ENCODE assay signal across 11 cellular contexts in the genomic region with DNA sequence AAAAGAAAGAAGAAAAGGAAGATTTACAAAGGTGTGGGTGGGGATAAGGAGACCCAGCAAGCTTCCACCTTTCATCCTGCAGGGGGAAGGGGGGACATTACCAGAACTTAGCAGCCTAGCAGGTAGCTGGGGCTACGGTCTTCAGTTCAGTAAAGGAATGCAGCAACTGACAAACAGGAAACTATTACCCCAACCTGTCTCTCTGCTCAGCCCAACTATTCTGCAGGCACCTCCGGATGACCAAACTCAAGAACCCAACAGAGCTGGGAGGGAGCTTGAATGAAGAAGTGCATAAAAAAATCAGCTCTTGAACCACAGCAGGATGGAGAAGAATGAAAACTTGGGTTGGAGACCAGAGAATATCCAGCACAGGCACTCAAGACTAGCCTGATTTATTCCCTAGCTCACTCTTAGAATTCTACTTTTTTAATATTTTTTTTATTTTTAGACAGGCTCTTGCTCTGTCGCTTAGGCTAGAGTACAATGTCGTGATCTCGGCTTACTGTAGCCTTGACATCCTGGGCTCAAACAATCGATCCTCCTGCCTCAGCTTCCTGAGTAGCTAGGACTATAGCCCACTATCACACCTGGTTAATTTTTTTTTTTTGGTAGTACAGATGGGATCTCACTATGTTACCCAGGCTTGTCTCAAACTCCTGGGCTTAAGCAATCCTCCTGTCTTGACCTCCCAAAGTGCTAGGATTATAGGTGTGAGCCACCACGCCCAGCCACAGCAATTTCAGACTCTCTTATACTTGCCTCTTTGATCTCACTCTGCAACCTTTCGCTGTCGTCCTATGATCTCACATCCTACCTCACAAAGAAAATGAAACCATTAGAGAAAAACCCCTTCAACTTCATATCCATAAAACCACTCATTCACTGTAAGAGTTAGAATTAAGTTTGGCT. TPM values are rescaled to one million over a fixed set of nuclear protein-coding genes. Genes with fewer than 3 reads are reported as not detected.
DNase-seq lines count a peak whose midpoint lies in the region; ATAC-seq and TF ChIP-seq lines count a peak whose summit lies in the region.
"Had no signal": no experiment of that assay in that cellular context is flagged by ENCODE, and none has a peak within 500 bp of the region (broad histone marks: within the 10 kb centered on the region; RNA-seq: fewer than 3 reads in every experiment).

No MANE protein-coding gene starts in this region.

- BruUV-seq in PC-9 (replicated peaks; lab: Mats Ljungman, UMichigan): no TSS peak

- peaks cover 30 to 33% of the 10 kb centered on the region in 2 donors for H3K4me1 ChIP-seq in naive thymus-derived CD4-positive, alpha-beta T cell (ENCODE audit: control insufficient read depth in 2 of 2, insufficient read depth in 2 of 2, low read length in 2 of 2)
- H3K4me1 ChIP-seq in PC-9 (replicated peaks; ENCODE audit: insufficient read depth) (no peaks in the 10 kb centered on the region), right lobe of liver (no peaks in the 10 kb centered on the region)

- TF ChIP-seq CTCF in PC-9 (conservative IDR thresholded peaks at IDR 0.05) (no peak), right lobe of liver (IDR thresholded peaks at IDR 0.05) (no peak)

- intact Hi-C loops in naive thymus-derived CD4-positive, alpha-beta T cell (cut with micrococcal nuclease): loop anchor here (1.0 to 10.0 kb wide), 9 partner anchors 16 to 1652 kb away; a partner anchor contains a TSS
- intact Hi-C loops in PC-9 (cut with micrococcal nuclease; ENCODE audit: unreplicated experiment) (no loop called here), right lobe of liver (cut with DNase I) (no loop called here)

- H3K4me3 ChIP-seq in naive thymus-derived CD4-positive, alpha-beta T cell (ENCODE audit: low read length): peak overlapping the region; percentile 22
- H3K4me3 ChIP-seq in PC-9: no peak overlapping the region
- H3K4me3 ChIP-seq in right lobe of liver: no peak overlapping the region
- H3K4me3 ChIP-seq: lung had no signal

- H3K79me2 ChIP-seq in PC-9 (ENCODE audit: low read depth): no peaks in the 10 kb centered on the region

- peaks cover 0 to 14% (median 0%) of the 10 kb centered on the region in 5 donors for H3K36me3 Mint-ChIP-seq in naive thymus-derived CD4-positive, alpha-beta T cell

- H3K4me2 ChIP-seq in PC-9: no peak overlapping the region

- H3K4me1 Mint-ChIP-seq in naive thymus-derived CD4-positive, alpha-beta T cell: peaks cover 34 to 61% (median 49%) of the 10 kb centered on the region in 7 donors

- peak; percentile 40 for ATAC-seq in GM18873 (IDR thresholded peaks at IDR 0.05; ENCODE audit: low FRiP score, unreplicated experiment)
- peak; percentile 45 for ATAC-seq in HG02678 (IDR thresholded peaks at IDR 0.05; ENCODE audit: unreplicated experiment)
- ATAC-seq in naive thymus-derived CD4-positive, alpha-beta T cell: peak; percentile 90
- ATAC-seq in right lobe of liver: no peak

- no peaks in the 10 kb centered on the region for H3K9me2 ChIP-seq in PC-9 (ENCODE audit: insufficient read depth)

- TF ChIP-seq POLR2A in right lobe of liver (IDR thresholded peaks at IDR 0.05): no peak

- H3K9me3 ChIP-seq in naive thymus-derived CD4-positive, alpha-beta T cell (ENCODE audit: control insufficient read depth in 2 of 3, low read length in 3 of 3): no peaks in the 10 kb centered on the region
- H3K9me3 ChIP-seq in PC-9 (ENCODE audit: insufficient read depth, low read depth) (no peaks in the 10 kb centered on the region), right lobe of liver (no peaks in the 10 kb centered on the region)

- H4K20me1 ChIP-seq in PC-9 (ENCODE audit: insufficient read depth): no peaks in the 10 kb centered on the region

- H3K9me3 Mint-ChIP-seq in naive thymus-derived CD4-positive, alpha-beta T cell: peaks cover 0 to 4% (median 0%) of the 10 kb centered on the region in 11 donors

- peak overlapping the region; percentile 68 for H3K27ac ChIP-seq in naive thymus-derived CD4-positive, alpha-beta T cell (ENCODE audit: low read depth, low read length)
- H3K27ac ChIP-seq in PC-9 (no peak overlapping the region), right lobe of liver (no peak overlapping the region)
- H3K27ac ChIP-seq: VCaP had no signal

- H3K4me3 Mint-ChIP-seq in naive thymus-derived CD4-positive, alpha-beta T cell: peak overlapping the region; percentile 60 to 90 (median 78)

- CTCF ChIA-PET in naive thymus-derived CD4-positive, alpha-beta T cell (lab: Charles Lee): interaction anchor here (1.1 kb wide), 1 partner anchor 167 kb away, joined by 3 read pairs; no protein-coding TSS in a partner anchor
- CTCF ChIA-PET in PC-9 (lab: Charles Lee): no interaction called here

- no peaks in the 10 kb centered on the region for H3F3A ChIP-seq in PC-9 (ENCODE audit: insufficient read depth, low read depth)

- no peaks in the 10 kb centered on the region for H3K27me3 ChIP-seq in naive thymus-derived CD4-positive, alpha-beta T cell (ENCODE audit: control insufficient read depth in 2 of 2, insufficient read depth in 2 of 2, low read length in 2 of 2)
- no peaks in the 10 kb centered on the region for H3K27me3 ChIP-seq in PC-9 (ENCODE audit: insufficient read depth, low read depth)
- H3K27me3 ChIP-seq in right lobe of liver: no peaks in the 10 kb centered on the region

- H3K27me3 Mint-ChIP-seq in naive thymus-derived CD4-positive, alpha-beta T cell: no peaks in the 10 kb centered on the region

- H3K27ac Mint-ChIP-seq in naive thymus-derived CD4-positive, alpha-beta T cell: peak overlapping the region; percentile 78 to 98 (median 92)

- no peaks in the 10 kb centered on the region for H3K36me3 ChIP-seq in naive thymus-derived CD4-positive, alpha-beta T cell (ENCODE audit: control insufficient read depth in 2 of 3, insufficient read depth in 3 of 3, low read length in 3 of 3)
- no peaks in the 10 kb centered on the region for H3K36me3 ChIP-seq in PC-9 (ENCODE audit: low read depth)
- H3K36me3 ChIP-seq in right lobe of liver: no peaks in the 10 kb centered on the region

- DNase-seq in T-helper 2 cell (peak in 3 of 5 experiments; percentile 16 to 82 (median 55)), DMS114 treated with DMSO at 0.1 percent for 48 hours (lab: John Stamatoyannopoulos, UW; ENCODE audit: unreplicated experiment) (no peak), DMS153 (lab: John Stamatoyannopoulos, UW) (no peak), PC-9 (no peak), right lobe of liver (no peak)
- DNase-seq in naive thymus-derived CD4-positive, alpha-beta T cell: peak in 8 of 9 donors; percentile 51 to 77 (median 68)
- DNase-seq: NCI-H1105 had no signal

- POLR2A ChIA-PET in naive thymus-derived CD4-positive, alpha-beta T cell (lab: Charles Lee): interaction anchor here (0.9 to 1.8 kb wide), 7 partner anchors 17 to 164 kb away, joined by 3 to 6 read pairs (median 3); a partner anchor contains a TSS
- POLR2A ChIA-PET in PC-9 (lab: Charles Lee; ENCODE audit: unreplicated experiment): no interaction called here

- H2AFZ ChIP-seq in PC-9: no peak overlapping the region

- 65% methylated on average over 9 of the region's 9 CpGs for WGBS in right lobe of liver (ENCODE audit: insufficient coverage, low coverage, low lambda C conversion rate, missing lambda C conversion rate)

RNA-seq across cellular contexts. Expression of a gene that starts 18.5 kb away (rescaled TPM):
- total RNA-seq in naive thymus-derived CD4-positive, alpha-beta T cell: not detected
- not detected for polyA plus RNA-seq in naive thymus-derived CD4-positive, alpha-beta T cell
- total RNA-seq in PC-9 (2021) (1.2 and 1.3 TPM in 2 replicates), right lobe of liver (not detected)

Comparison
In these comparisons a context has a peak if more than half of its experiments do, and no peak if none do; other contexts are left out.
1. ATAC-seq: peak in GM18873 (single experiment), HG02678 (single experiment) and naive thymus-derived CD4-positive, alpha-beta T cell (single experiment); none in right lobe of liver (0 of 4).
2. DNase-seq: peak in T-helper 2 cell (3 of 5) and naive thymus-derived CD4-positive, alpha-beta T cell (8 of 9); none in DMS114 treated with DMSO at 0.1 percent for 48 hours (single experiment), DMS153 (single experiment), PC-9 (0 of 2) and right lobe of liver (0 of 3).
3. intact Hi-C loops: an anchor here in naive thymus-derived CD4-positive, alpha-beta T cell (1.0 to 10.0 kb wide); none called in PC-9 and right lobe of liver.